In the genomic region with DNA sequence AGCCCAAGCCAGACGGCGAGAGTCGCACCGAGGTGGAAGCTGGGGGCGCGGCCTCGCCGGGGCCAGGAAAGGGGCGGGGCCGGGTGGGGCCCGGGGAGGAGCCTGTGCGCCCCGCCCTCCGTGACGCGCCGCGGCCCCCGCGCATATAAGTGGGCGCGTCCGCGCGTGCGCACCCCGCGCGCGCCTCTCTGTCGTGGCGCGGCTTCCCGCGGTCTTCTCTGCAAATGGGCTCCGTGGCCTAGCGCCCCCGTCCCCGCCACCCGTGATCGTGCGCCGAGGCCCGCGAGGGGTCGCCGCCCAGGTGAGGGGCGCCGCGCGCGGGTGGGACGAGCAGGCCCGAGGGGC, we compare ENCODE assay signal across 8 cellular contexts. TPM values are rescaled to one million over a fixed set of nuclear protein-coding genes. Genes with fewer than 3 reads are reported as not detected.
DNase-seq lines count a peak whose midpoint lies in the region; ATAC-seq and TF ChIP-seq lines count a peak whose summit lies in the region.

A gene with protein sequence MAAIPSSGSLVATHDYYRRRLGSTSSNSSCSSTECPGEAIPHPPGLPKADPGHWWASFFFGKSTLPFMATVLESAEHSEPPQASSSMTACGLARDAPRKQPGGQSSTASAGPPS (plus strand): TSS at position 172 of the 345 bp plus-strand sequence. CDS start 544 bp downstream, outside the sequence.

- TF ChIP-seq CTCF in dorsolateral prefrontal cortex (IDR thresholded peaks at IDR 0.05 in 54 of 56, conservative IDR thresholded peaks at IDR 0.05 in 2 of 56; ENCODE audit: low read depth in 1 of 56, partially characterized antibody in 56 of 56) (peak in 2 of 56 donors; percentile 3 to 6), lower leg skin (IDR thresholded peaks at IDR 0.05) (no peak)

- peak within 1 kb of the TSS; percentile 57 to 100 (median 96) for H3K27ac ChIP-seq in dorsolateral prefrontal cortex

- WGBS in lower leg skin, 2 donors = 0 to 1% methylated on average over 10 to 30 of the region's 54 CpGs

- no peaks in the 10 kb centered on the region for H3K27me3 ChIP-seq in dorsolateral prefrontal cortex

- intact Hi-C loops in dorsolateral prefrontal cortex (cut with DNase I) (loop anchor here in 1 of 2 donors (10.0 kb wide), 1 partner anchor 224 kb away; no protein-coding TSS in a partner anchor), lower leg skin (cut with DNase I; ENCODE audit: low total_unique reads) (no loop called here)

- peak; percentile 55 for DNase-seq in A172 (ENCODE audit: low spot score)
- peak; percentile 56 for DNase-seq in NCI-H446 treated with DMSO at 0.1 percent for 48 hours (lab: John Stamatoyannopoulos, UW)
- DNase-seq in activated CD4-positive, alpha-beta T cell treated with anti-CD3 and anti-CD28 coated beads, Interleukin-2, amount 50 U/mL, for 4 hours = peak; percentile 69 to 79
- peak; percentile 70 to 93 (median 81) for DNase-seq in dorsolateral prefrontal cortex
- DNase-seq in lower leg skin (ENCODE audit: low spot score in 2 of 2) = peak; percentile 71 to 96
- peak; percentile 84 for DNase-seq in stimulated activated CD4-positive, alpha-beta T cell treated with anti-CD3 and anti-CD28 coated beads, Interleukin-4, amount 100 ng/mL, for 1 hour

- ATAC-seq in GM18511 (IDR thresholded peaks at IDR 0.05; ENCODE audit: unreplicated experiment) (peak; percentile 69), HG02981 (IDR thresholded peaks at IDR 0.05; ENCODE audit: unreplicated experiment) (peak; percentile 68)

- peak within 1 kb of the TSS; percentile 58 to 98 (median 88) for H3K4me3 ChIP-seq in dorsolateral prefrontal cortex
- peak within 1 kb of the TSS; percentile 78 for H3K4me3 ChIP-seq in lower leg skin (ENCODE audit: low read depth, poor library complexity, severe bottlenecking)

- TF ChIP-seq POLR2A in lower leg skin (IDR thresholded peaks at IDR 0.05) = peak in 1 of 2 donors; percentile 95

RNA-seq across cellular contexts. Expression of the gene that starts here (rescaled TPM):
- 67.4 and 70.6 TPM in 2 replicates for total RNA-seq in A172 (2014; rRNA removed; shearing (Covaris generic))
- 100 to 1,000 TPM in 110 of 120 experiments, 10 to 100 TPM in 10; 80.2 to 340 (median 148) TPM for total RNA-seq in dorsolateral prefrontal cortex
- 100 to 1,000 TPM; 122 to 426 (median 348) TPM for total RNA-seq in lower leg skin

Comparison
In these comparisons a context has a peak if more than half of its experiments do, and no peak if none do; other contexts are left out.
1. Peak in every context shown above with its lines: DNase-seq, ATAC-seq, H3K4me3 ChIP-seq and H3K27ac ChIP-seq.